In genomic region chr17:74757931-74758845, GRCh38 we compare ENCODE assay signal across 8 cellular contexts. TPM values are rescaled to one million over a fixed set of nuclear protein-coding genes. Genes with fewer than 3 reads are reported as not detected.
DNase-seq lines count a peak whose midpoint lies in the region; ATAC-seq and TF ChIP-seq lines count a peak whose summit lies in the region.

No MANE protein-coding gene starts in this region.

- peaks cover 80 to 88% of the 10 kb centered on the region in 2 donors for H3K4me1 ChIP-seq in naive thymus-derived CD4-positive, alpha-beta T cell (ENCODE audit: control insufficient read depth in 2 of 2, insufficient read depth in 2 of 2, low read length in 2 of 2)

- POLR2A ChIA-PET in CD4-positive, alpha-beta T cell (lab: Charles Lee) = interaction anchor here (0.7 to 6.1 kb wide), 8 partner anchors 10 to 115 kb away, joined by 3 to 90 read pairs (median 12); partner anchors contain the start of genes FDXR, NAT9, NHERF1 and RAB37
- POLR2A ChIA-PET in naive thymus-derived CD4-positive, alpha-beta T cell (lab: Charles Lee) = interaction anchor here (0.6 to 20.3 kb wide), 6 partner anchors 8 to 556 kb away, joined by 3 to 372 read pairs (median 27); partner anchors contain the start of genes NAT9 and RAB37

- H3K27me3 ChIP-seq in CD4-positive, alpha-beta T cell (ENCODE audit: control insufficient read depth, insufficient read depth, low read length) = no peaks in the 10 kb centered on the region
- H3K27me3 ChIP-seq in naive thymus-derived CD4-positive, alpha-beta T cell (ENCODE audit: control insufficient read depth in 2 of 2, insufficient read depth in 2 of 2, low read length in 2 of 2) = no peaks in the 10 kb centered on the region

- peak overlapping the region; percentile 65 for H3K27ac ChIP-seq in CD4-positive, alpha-beta T cell (ENCODE audit: low read depth, low read length)
- H3K27ac ChIP-seq in coronary artery = peak overlapping the region in 1 of 2 donors; percentile 40
- peak overlapping the region; percentile 49 for H3K27ac ChIP-seq in naive thymus-derived CD4-positive, alpha-beta T cell (ENCODE audit: low read depth, low read length)

- H3K27me3 Mint-ChIP-seq in CD4-positive, alpha-beta T cell = no peaks in the 10 kb centered on the region
- no peaks in the 10 kb centered on the region for H3K27me3 Mint-ChIP-seq in naive thymus-derived CD4-positive, alpha-beta T cell

- H3K4me3 Mint-ChIP-seq in CD4-positive, alpha-beta T cell = peak overlapping the region; percentile 88
- H3K4me3 Mint-ChIP-seq in naive thymus-derived CD4-positive, alpha-beta T cell = peak overlapping the region; percentile 82 to 92 (median 84)

- H3K4me3 ChIP-seq in coronary artery = peak overlapping the region; percentile 19
- peak overlapping the region; percentile 60 for H3K4me3 ChIP-seq in naive thymus-derived CD4-positive, alpha-beta T cell (ENCODE audit: low read length)

- no peak for DNase-seq in CD4-positive, alpha-beta T cell
- DNase-seq in NCI-H2107 treated with DMSO at 0.1 percent for 48 hours (lab: John Stamatoyannopoulos, UW; ENCODE audit: unreplicated experiment) = peak; percentile 61
- DNase-seq in coronary artery (ENCODE audit: low spot score) = no peak
- DNase-seq in naive thymus-derived CD4-positive, alpha-beta T cell = no peak
- DNase-seq in NCI-H1694 treated with DMSO at 0.1 percent for 48 hours (lab: John Stamatoyannopoulos, UW) = no peak
- DNase-seq in GOT3 (lab: John Stamatoyannopoulos, UW) = no peak

- peaks cover 0 to 34% (median 4%) of the 10 kb centered on the region in 3 experiments for H3K36me3 ChIP-seq in naive thymus-derived CD4-positive, alpha-beta T cell (ENCODE audit: control insufficient read depth in 2 of 3, insufficient read depth in 3 of 3, low read length in 3 of 3)

- CTCF ChIA-PET in CD4-positive, alpha-beta T cell (lab: Charles Lee) = interaction anchor here (0.9 to 3.4 kb wide), 4 partner anchors 9 to 95 kb away, joined by 3 to 18 read pairs (median 6); partner anchors contain the start of gene RAB37
- CTCF ChIA-PET in naive thymus-derived CD4-positive, alpha-beta T cell (lab: Charles Lee) = interaction anchor here (1.1 to 14.1 kb wide), 5 partner anchors 8 to 100 kb away, joined by 3 to 165 read pairs (median 34); partner anchors contain the start of gene NAT9

- ATAC-seq in CD4-positive, alpha-beta T cell (ENCODE audit: poor library complexity) = no peak
- ATAC-seq in naive thymus-derived CD4-positive, alpha-beta T cell = no peak
- ATAC-seq in GM19324 (IDR thresholded peaks at IDR 0.05; ENCODE audit: low FRiP score, unreplicated experiment) (no peak), GM19035 (IDR thresholded peaks at IDR 0.05; ENCODE audit: unreplicated experiment) (no peak)

- H3K36me3 Mint-ChIP-seq in CD4-positive, alpha-beta T cell (ENCODE audit: low read depth) = peaks cover 27% of the 10 kb centered on the region
- peaks cover 0 to 3% (median 0%) of the 10 kb centered on the region in 5 donors for H3K36me3 Mint-ChIP-seq in naive thymus-derived CD4-positive, alpha-beta T cell

- no peaks in the 10 kb centered on the region for H3K9me3 ChIP-seq in CD4-positive, alpha-beta T cell (ENCODE audit: control insufficient read depth, low read length)
- H3K9me3 ChIP-seq in naive thymus-derived CD4-positive, alpha-beta T cell (ENCODE audit: control insufficient read depth in 2 of 3, low read length in 3 of 3) = no peaks in the 10 kb centered on the region

- H3K27ac Mint-ChIP-seq in CD4-positive, alpha-beta T cell = peak overlapping the region; percentile 91
- peak overlapping the region; percentile 75 to 97 (median 87) for H3K27ac Mint-ChIP-seq in naive thymus-derived CD4-positive, alpha-beta T cell

- no peaks in the 10 kb centered on the region for H3K9me3 Mint-ChIP-seq in CD4-positive, alpha-beta T cell
- H3K9me3 Mint-ChIP-seq in naive thymus-derived CD4-positive, alpha-beta T cell = no peaks in the 10 kb centered on the region

- H3K4me1 Mint-ChIP-seq in CD4-positive, alpha-beta T cell (ENCODE audit: low read depth) = peaks cover 79% of the 10 kb centered on the region
- peaks cover 53 to 88% (median 72%) of the 10 kb centered on the region in 7 donors for H3K4me1 Mint-ChIP-seq in naive thymus-derived CD4-positive, alpha-beta T cell

- intact Hi-C loops in CD4-positive, alpha-beta T cell (cut with DNase I, micrococcal nuclease) = no loop called here
- intact Hi-C loops in naive thymus-derived CD4-positive, alpha-beta T cell (cut with micrococcal nuclease) = loop anchor here (2.0 to 10.0 kb wide), 4 partner anchors 13 to 553 kb away; partner anchors contain the start of gene RPL38 (in 1 of the 2)

- TF ChIP-seq CTCF in CD4-positive, alpha-beta T cell (IDR thresholded peaks at IDR 0.05) = no peak
- TF ChIP-seq CTCF in coronary artery (IDR thresholded peaks at IDR 0.05) = no peak

RNA-seq across cellular contexts. Expression of gene NHERF1, which starts 9.8 kb away (rescaled TPM):
- 10 to 100 TPM; 68.4 to 72.4 TPM for total RNA-seq in CD4-positive, alpha-beta T cell
- total RNA-seq in naive thymus-derived CD4-positive, alpha-beta T cell = 100 to 1,000 TPM in 4 of 5 experiments, 10 to 100 TPM in 1; 93.1 to 279 (median 156) TPM
- 100 to 1,000 TPM; 273 to 393 TPM for polyA plus RNA-seq in naive thymus-derived CD4-positive, alpha-beta T cell

RNA-seq across cellular contexts. Expression of gene NAT9, which starts 18.0 kb away (rescaled TPM):
- 10 to 100 TPM; 34.6 to 38.2 TPM for total RNA-seq in CD4-positive, alpha-beta T cell
- total RNA-seq in naive thymus-derived CD4-positive, alpha-beta T cell = 10 to 100 TPM; 41.4 to 78.8 (median 56.9) TPM
- polyA plus RNA-seq in naive thymus-derived CD4-positive, alpha-beta T cell = 10 to 100 TPM; 16.8 to 37.9 TPM

RNA-seq across cellular contexts. Expression of gene RAB37, which starts 21.1 kb away (rescaled TPM):
- total RNA-seq in CD4-positive, alpha-beta T cell = 10 to 100 TPM; 19.0 to 21.1 TPM
- 10 to 100 TPM; 23.6 to 58.5 (median 34.4) TPM for total RNA-seq in naive thymus-derived CD4-positive, alpha-beta T cell
- 10 to 100 TPM; 30.4 to 30.7 TPM for polyA plus RNA-seq in naive thymus-derived CD4-positive, alpha-beta T cell

RNA-seq across cellular contexts. Expression of gene CD300LF, which starts 45.5 kb away (rescaled TPM):
- total RNA-seq in CD4-positive, alpha-beta T cell = 1 to 10 TPM in 1 of 2 experiments, under 1 TPM in 1; 0.39 to 1.0 TPM
- total RNA-seq in naive thymus-derived CD4-positive, alpha-beta T cell = 10 to 100 TPM in 1 of 5 experiments, 1 to 10 TPM in 1, under 1 TPM in 2, not detected in 1; 0.46 to 41.0 (median 2.7) TPM
- not detected for polyA plus RNA-seq in naive thymus-derived CD4-positive, alpha-beta T cell

Comparison
In these comparisons a context has a peak if more than half of its experiments do, and no peak if none do; other contexts are left out.
1. intact Hi-C loops: an anchor here in naive thymus-derived CD4-positive, alpha-beta T cell (2.0 to 10.0 kb wide); none called in CD4-positive, alpha-beta T cell.